1 cellular context compared by ENCODE assay signal in the genomic region with DNA sequence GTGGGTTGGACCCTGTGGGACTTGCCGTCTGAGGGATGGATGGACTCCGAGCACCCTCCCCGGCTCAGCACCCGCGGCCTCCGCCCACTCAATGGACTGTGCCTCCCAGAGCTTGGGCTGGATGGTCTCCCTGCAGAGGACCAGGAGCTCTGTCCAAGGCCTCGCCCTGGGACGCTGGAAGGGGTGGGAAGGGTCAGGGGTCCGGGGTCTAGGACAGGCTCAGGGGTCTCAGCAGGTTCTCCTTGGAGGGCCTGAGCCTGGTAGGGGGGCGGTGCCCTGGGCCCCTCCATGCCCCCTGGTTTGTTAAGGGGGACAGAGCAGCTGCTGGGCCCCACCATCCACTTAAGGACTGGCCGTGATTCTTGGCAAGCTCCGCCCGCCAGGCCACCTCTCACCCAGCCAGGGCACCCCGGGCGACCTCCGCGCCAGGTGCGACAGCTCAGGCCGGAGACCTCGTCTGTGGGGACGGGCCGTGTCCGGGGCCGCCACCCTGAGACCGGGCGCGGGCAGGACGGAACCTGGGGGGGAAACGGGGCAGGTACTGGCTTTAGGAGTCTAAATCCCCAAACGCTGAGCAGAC.
TF ChIP-seq lines count a peak whose summit lies in the region.

No MANE protein-coding gene starts in this region.

TF ChIP-seq in HepG2, 621 proteins besides CTCF, POLR2A, EP300 and RAD21 (continued from another document and continues in another):
- TF ChIP-seq, protein P1, sequence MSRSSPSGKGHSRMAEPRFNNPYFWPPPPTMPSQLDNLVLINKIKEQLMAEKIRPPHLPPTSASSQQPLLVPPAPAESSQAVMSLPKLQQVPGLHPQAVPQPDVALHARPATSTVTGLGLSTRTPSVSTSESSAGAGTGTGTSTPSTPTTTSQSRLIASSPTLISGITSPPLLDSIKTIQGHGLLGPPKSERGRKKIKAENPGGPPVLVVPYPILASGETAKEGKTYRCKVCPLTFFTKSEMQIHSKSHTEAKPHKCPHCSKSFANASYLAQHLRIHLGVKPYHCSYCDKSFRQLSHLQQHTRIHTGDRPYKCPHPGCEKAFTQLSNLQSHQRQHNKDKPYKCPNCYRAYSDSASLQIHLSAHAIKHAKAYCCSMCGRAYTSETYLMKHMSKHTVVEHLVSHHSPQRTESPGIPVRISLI (CRISPR knock-in tag; IDR thresholded peaks at IDR 0.05; ENCODE audit: borderline replicate concordance): no peak
- TF ChIP-seq YY1 (IDR thresholded peaks at IDR 0.05; ENCODE audit: insufficient read depth, insufficient replicate concordance, low read depth, low read length) (no peak), ZNF761 (CRISPR knock-in tag; conservative IDR thresholded peaks at IDR 0.05) (no peak), FOXK2 (IDR thresholded peaks at IDR 0.05) (no peak), DNMT3B (CRISPR knock-in tag; conservative IDR thresholded peaks at IDR 0.05) (no peak), ZNF335 (CRISPR knock-in tag; IDR thresholded peaks at IDR 0.05) (no peak), GTF2F1 (IDR thresholded peaks at IDR 0.05; ENCODE audit: low read length) (no peak), ZNF430 (CRISPR knock-in tag; IDR thresholded peaks at IDR 0.05) (no peak), ZNF772 (CRISPR knock-in tag; IDR thresholded peaks at IDR 0.05) (no peak), GATA4 (IDR thresholded peaks at IDR 0.05; ENCODE audit: borderline replicate concordance, low read depth) (no peak), SKI (IDR thresholded peaks at IDR 0.05; ENCODE audit: partially characterized antibody) (no peak), ESRRA (CRISPR knock-in tag; IDR thresholded peaks at IDR 0.05; ENCODE audit: low read depth) (no peak), NFIB (CRISPR knock-in tag; IDR thresholded peaks at IDR 0.05; ENCODE audit: borderline replicate concordance) (no peak), ZIK1 (CRISPR knock-in tag; IDR thresholded peaks at IDR 0.05; ENCODE audit: borderline replicate concordance, low read depth) (no peak), NR3C1 (CRISPR knock-in tag; IDR thresholded peaks at IDR 0.05) (no peak), AHR (CRISPR knock-in tag; IDR thresholded peaks at IDR 0.05) (no peak), ZSCAN12 (CRISPR knock-in tag; IDR thresholded peaks at IDR 0.05) (no peak), NFATC3 (CRISPR knock-in tag; IDR thresholded peaks at IDR 0.05) (no peak), ZNF782 (CRISPR knock-in tag; IDR thresholded peaks at IDR 0.05; ENCODE audit: borderline replicate concordance) (no peak), GLI4 (CRISPR knock-in tag; IDR thresholded peaks at IDR 0.05; ENCODE audit: borderline replicate concordance) (no peak), SPEN (CRISPR knock-in tag; IDR thresholded peaks at IDR 0.05; ENCODE audit: low read depth) (0 out of 2 replicates have a peak, but pooled peaks have one; percentile 6), ZFP41 (CRISPR knock-in tag; IDR thresholded peaks at IDR 0.05; ENCODE audit: borderline replicate concordance) (no peak), HDAC2 (CRISPR knock-in tag; IDR thresholded peaks at IDR 0.05) (no peak), ZSCAN21 (CRISPR knock-in tag; IDR thresholded peaks at IDR 0.05; ENCODE audit: borderline replicate concordance) (no peak), SALL2 (CRISPR knock-in tag; IDR thresholded peaks at IDR 0.05) (no peak), KDM5B (CRISPR knock-in tag; IDR thresholded peaks at IDR 0.05; ENCODE audit: borderline replicate concordance) (no peak; the same call in 1 of the 2 replicates), ZNF329 (CRISPR knock-in tag; IDR thresholded peaks at IDR 0.05; ENCODE audit: low read depth) (no peak)
- TF ChIP-seq, protein P2, sequence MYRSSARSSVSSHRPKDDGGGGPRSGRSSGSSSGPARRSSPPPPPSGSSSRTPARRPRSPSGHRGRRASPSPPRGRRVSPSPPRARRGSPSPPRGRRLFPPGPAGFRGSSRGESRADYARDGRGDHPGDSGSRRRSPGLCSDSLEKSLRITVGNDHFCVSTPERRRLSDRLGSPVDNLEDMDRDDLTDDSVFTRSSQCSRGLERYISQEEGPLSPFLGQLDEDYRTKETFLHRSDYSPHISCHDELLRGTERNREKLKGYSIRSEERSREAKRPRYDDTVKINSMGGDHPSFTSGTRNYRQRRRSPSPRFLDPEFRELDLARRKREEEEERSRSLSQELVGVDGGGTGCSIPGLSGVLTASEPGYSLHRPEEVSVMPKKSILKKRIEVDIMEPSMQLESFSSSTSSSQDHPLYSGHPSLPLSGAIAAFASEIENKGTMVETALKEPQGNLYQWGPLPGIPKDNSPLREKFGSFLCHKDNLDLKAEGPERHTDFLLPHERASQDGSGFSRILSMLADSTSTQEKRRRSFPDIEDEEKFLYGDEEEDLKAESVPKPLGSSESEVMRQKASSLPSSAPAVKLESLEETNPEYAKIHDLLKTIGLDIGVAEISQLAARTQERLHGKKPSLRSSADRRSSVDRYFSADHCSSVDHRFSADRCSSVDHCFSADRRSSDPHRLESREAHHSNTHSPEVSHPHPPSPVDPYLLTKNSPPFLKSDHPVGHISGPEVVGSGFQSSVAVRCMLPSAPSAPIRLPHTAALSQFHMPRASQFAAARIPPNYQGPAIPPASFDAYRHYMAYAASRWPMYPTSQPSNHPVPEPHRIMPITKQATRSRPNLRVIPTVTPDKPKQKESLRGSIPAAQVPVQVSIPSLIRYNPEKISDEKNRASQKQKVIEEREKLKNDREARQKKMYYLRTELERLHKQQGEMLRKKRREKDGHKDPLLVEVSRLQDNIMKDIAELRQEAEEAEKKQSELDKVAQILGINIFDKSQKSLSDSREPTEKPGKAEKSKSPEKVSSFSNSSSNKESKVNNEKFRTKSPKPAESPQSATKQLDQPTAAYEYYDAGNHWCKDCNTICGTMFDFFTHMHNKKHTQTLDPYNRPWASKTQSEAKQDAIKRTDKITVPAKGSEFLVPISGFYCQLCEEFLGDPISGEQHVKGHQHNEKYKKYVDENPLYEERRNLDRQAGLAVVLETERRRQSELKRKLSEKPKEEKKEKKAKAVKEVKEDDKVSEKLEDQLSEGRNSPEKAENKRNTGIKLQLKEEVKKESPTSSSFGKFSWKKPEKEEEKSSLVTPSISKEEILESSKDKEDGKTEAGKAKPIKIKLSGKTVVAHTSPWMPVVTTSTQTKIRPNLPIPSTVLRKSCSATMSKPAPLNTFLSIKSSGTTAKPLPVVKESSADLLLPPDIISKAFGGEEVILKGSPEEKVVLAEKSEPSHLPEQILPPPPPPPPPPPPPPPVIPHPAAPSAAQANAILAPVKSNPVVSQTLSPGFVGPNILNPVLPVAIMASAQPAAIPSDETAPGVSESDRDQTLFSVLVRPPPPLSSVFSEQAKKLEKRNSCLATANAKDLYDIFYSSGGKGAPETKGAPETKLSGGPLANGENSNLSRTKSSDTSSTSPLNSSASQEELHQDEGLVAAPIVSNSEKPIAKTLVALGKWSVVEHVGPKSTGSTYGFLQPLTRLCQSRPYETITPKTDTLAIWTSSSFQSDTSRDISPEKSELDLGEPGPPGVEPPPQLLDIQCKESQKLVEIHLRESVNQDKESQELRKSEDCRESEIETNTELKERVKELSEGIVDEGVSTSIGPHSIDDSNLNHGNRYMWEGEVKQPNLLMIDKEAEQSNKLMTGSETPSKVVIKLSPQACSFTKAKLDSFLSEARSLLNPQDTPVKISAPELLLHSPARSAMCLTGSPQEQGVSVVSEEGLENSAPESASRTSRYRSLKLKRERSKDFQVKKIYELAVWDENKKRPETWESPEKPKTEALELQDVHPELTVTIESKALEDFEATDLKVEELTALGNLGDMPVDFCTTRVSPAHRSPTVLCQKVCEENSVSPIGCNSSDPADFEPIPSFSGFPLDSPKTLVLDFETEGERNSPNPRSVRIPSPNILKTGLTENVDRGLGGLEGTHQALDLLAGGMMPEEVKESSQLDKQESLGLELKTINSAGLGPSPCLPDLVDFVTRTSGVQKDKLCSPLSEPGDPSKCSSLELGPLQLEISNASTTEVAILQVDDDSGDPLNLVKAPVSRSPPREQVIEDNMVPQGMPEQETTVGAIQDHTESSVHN (CRISPR knock-in tag; IDR thresholded peaks at IDR 0.05): no peak
- TF ChIP-seq, protein P3, sequence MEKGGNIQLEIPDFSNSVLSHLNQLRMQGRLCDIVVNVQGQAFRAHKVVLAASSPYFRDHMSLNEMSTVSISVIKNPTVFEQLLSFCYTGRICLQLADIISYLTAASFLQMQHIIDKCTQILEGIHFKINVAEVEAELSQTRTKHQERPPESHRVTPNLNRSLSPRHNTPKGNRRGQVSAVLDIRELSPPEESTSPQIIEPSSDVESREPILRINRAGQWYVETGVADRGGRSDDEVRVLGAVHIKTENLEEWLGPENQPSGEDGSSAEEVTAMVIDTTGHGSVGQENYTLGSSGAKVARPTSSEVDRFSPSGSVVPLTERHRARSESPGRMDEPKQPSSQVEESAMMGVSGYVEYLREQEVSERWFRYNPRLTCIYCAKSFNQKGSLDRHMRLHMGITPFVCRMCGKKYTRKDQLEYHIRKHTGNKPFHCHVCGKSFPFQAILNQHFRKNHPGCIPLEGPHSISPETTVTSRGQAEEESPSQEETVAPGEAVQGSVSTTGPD (CRISPR knock-in tag; IDR thresholded peaks at IDR 0.05): no peak
- TF ChIP-seq, protein P4, sequence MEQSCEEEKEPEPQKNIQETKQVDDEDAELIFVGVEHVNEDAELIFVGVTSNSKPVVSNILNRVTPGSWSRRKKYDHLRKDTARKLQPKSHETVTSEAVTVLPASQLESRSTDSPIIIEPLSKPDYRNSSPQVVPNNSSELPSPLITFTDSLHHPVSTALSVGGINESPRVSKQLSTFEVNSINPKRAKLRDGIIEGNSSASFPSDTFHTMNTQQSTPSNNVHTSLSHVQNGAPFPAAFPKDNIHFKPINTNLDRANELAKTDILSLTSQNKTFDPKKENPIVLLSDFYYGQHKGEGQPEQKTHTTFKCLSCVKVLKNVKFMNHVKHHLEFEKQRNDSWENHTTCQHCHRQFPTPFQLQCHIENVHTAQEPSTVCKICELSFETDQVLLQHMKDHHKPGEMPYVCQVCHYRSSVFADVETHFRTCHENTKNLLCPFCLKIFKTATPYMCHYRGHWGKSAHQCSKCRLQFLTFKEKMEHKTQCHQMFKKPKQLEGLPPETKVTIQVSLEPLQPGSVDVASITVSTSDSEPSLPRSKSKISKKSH (CRISPR knock-in tag; IDR thresholded peaks at IDR 0.05; ENCODE audit: borderline replicate concordance): no peak
- TF ChIP-seq, protein P5, sequence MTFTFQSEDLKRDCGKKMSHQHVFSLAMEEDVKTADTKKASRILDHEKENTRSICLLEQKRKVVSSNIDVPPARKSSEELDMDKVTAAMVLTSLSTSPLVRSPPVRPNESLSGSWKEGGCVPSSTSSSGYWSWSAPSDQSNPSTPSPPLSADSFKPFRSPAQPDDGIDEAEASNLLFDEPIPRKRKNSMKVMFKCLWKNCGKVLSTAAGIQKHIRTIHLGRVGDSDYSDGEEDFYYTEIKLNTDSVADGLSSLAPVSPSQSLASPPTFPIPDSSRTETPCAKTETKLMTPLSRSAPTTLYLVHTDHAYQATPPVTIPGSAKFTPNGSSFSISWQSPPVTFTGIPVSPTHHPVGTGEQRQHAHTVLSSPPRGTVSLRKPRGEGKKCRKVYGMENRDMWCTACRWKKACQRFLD (CRISPR knock-in tag; IDR thresholded peaks at IDR 0.05; ENCODE audit: borderline replicate concordance): 0 out of 2 replicates have a peak, but pooled peaks have one; percentile 7
- TF ChIP-seq, protein P6, sequence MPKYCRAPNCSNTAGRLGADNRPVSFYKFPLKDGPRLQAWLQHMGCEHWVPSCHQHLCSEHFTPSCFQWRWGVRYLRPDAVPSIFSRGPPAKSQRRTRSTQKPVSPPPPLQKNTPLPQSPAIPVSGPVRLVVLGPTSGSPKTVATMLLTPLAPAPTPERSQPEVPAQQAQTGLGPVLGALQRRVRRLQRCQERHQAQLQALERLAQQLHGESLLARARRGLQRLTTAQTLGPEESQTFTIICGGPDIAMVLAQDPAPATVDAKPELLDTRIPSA (CRISPR knock-in tag; IDR thresholded peaks at IDR 0.05; ENCODE audit: borderline replicate concordance): no peak
- TF ChIP-seq, protein P7, sequence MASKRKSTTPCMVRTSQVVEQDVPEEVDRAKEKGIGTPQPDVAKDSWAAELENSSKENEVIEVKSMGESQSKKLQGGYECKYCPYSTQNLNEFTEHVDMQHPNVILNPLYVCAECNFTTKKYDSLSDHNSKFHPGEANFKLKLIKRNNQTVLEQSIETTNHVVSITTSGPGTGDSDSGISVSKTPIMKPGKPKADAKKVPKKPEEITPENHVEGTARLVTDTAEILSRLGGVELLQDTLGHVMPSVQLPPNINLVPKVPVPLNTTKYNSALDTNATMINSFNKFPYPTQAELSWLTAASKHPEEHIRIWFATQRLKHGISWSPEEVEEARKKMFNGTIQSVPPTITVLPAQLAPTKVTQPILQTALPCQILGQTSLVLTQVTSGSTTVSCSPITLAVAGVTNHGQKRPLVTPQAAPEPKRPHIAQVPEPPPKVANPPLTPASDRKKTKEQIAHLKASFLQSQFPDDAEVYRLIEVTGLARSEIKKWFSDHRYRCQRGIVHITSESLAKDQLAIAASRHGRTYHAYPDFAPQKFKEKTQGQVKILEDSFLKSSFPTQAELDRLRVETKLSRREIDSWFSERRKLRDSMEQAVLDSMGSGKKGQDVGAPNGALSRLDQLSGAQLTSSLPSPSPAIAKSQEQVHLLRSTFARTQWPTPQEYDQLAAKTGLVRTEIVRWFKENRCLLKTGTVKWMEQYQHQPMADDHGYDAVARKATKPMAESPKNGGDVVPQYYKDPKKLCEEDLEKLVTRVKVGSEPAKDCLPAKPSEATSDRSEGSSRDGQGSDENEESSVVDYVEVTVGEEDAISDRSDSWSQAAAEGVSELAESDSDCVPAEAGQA (IDR thresholded peaks at IDR 0.05; ENCODE audit: low read depth): no peak
- TF ChIP-seq, protein P7 (CRISPR knock-in tag; IDR thresholded peaks at IDR 0.05; ENCODE audit: borderline replicate concordance): no peak
- TF ChIP-seq, protein P8, sequence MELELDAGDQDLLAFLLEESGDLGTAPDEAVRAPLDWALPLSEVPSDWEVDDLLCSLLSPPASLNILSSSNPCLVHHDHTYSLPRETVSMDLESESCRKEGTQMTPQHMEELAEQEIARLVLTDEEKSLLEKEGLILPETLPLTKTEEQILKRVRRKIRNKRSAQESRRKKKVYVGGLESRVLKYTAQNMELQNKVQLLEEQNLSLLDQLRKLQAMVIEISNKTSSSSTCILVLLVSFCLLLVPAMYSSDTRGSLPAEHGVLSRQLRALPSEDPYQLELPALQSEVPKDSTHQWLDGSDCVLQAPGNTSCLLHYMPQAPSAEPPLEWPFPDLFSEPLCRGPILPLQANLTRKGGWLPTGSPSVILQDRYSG (CRISPR knock-in tag; IDR thresholded peaks at IDR 0.05): no peak
